In genomic region chr1:115134850-115135484, GRCh38 we compare ENCODE assay signal across 10 cellular contexts. TPM values are rescaled to one million over a fixed set of nuclear protein-coding genes. Genes with fewer than 3 reads are reported as not detected.
A peak's percentile ranks its signal among the peaks of the same experiment; 100 is the strongest.
DNase-seq lines count a peak whose midpoint lies in the region; ATAC-seq, FAIRE-seq and TF ChIP-seq lines count a peak whose summit lies in the region.
"Had no signal": no experiment of that assay in that cellular context is flagged by ENCODE, and none has a peak within 500 bp of the region (broad histone marks: within the 10 kb centered on the region; RNA-seq: fewer than 3 reads in every experiment).

No MANE protein-coding gene starts in this region.

- H3K4me3 Mint-ChIP-seq in astrocyte (ENCODE audit: unreplicated experiment), result no peak overlapping the region
- H3K4me3 Mint-ChIP-seq: central memory CD8-positive, alpha-beta T cell had no signal

- peaks cover 36% of the 10 kb centered on the region for H3K4me1 Mint-ChIP-seq in astrocyte (ENCODE audit: low read depth, unreplicated experiment)

- H3K27ac Mint-ChIP-seq in astrocyte (ENCODE audit: unreplicated experiment), result peak overlapping the region; percentile 86

- H3K27me3 ChIP-seq in astrocyte (ENCODE audit: insufficient read depth, low read length), result no peaks in the 10 kb centered on the region
- H3K27me3 ChIP-seq in right cardiac atrium (ENCODE audit: control insufficient read depth, insufficient read depth), result no peaks in the 10 kb centered on the region
- no peaks in the 10 kb centered on the region for H3K27me3 ChIP-seq in transverse colon

- DNase-seq in HK-2 (ENCODE audit: unreplicated experiment), result peak; percentile 60
- peak; percentile 87 for DNase-seq in astrocyte (ENCODE audit: low read depth)
- DNase-seq in right cardiac atrium, result peak in 1 of 3 donors; percentile 22
- DNase-seq in transverse colon, result no peak
- no peak for DNase-seq in head of caudate nucleus
- DNase-seq in NCI-H2081 (lab: John Stamatoyannopoulos, UW), result no peak
- DNase-seq: NCI-H446 had no signal

- no peak overlapping the region for H2AFZ ChIP-seq in astrocyte (ENCODE audit: low read depth, low read length)

- H3K4me2 ChIP-seq in astrocyte (ENCODE audit: low read length), result peak overlapping the region; percentile 70

- peak overlapping the region; percentile 71 for H3K9ac ChIP-seq in astrocyte (ENCODE audit: low read length)

- H4K20me1 ChIP-seq in astrocyte (ENCODE audit: insufficient read depth, low read length), result no peaks in the 10 kb centered on the region

- 47% methylated on average over 10 of the region's 10 CpGs for WGBS in right cardiac atrium
- 28 to 60% methylated on average over 4 to 10 of the region's 10 CpGs for WGBS in transverse colon (ENCODE audit: low coverage in 1 of 2), 2 donors

- H3K9me3 ChIP-seq in astrocyte (ENCODE audit: insufficient read depth, low read depth, low read length), result no peaks in the 10 kb centered on the region
- no peaks in the 10 kb centered on the region for H3K9me3 ChIP-seq in right cardiac atrium (ENCODE audit: control insufficient read depth, low read length)
- no peaks in the 10 kb centered on the region for H3K9me3 ChIP-seq in transverse colon

- no peak overlapping the region for H3K4me3 ChIP-seq in astrocyte (ENCODE audit: insufficient read depth, low read depth, low read length)
- no peak overlapping the region for H3K4me3 ChIP-seq in right cardiac atrium (ENCODE audit: low read length)
- H3K4me3 ChIP-seq in transverse colon, result no peak overlapping the region

- intact Hi-C loops in right cardiac atrium (cut with DNase I) (loop anchor here (5.0 to 10.0 kb wide), 5 partner anchors 140 to 462 kb away; partner anchors contain the start of gene NGF (in 1 of the 4)), transverse colon (cut with DNase I; ENCODE audit: low total_unique reads) (loop anchor here (5.0 kb wide), 2 partner anchors 342 to 462 kb away; no protein-coding TSS in a partner anchor), head of caudate nucleus (cut with DNase I) (loop anchor here (5.0 kb wide), 2 partner anchors 327 to 457 kb away; no protein-coding TSS in a partner anchor)

- H3K36me3 ChIP-seq in astrocyte (ENCODE audit: insufficient read depth, low read length), result no peaks in the 10 kb centered on the region
- H3K36me3 ChIP-seq in transverse colon, result no peaks in the 10 kb centered on the region

- H3K27ac ChIP-seq in astrocyte (ENCODE audit: low read depth, low read length) (peak overlapping the region; percentile 90), right cardiac atrium (ENCODE audit: low read length) (no peak overlapping the region), transverse colon (peak overlapping the region; percentile 5 to 21 (median 8))

- no peaks in the 10 kb centered on the region for H3K27me3 Mint-ChIP-seq in astrocyte (ENCODE audit: low read depth, unreplicated experiment)

- H3K4me1 ChIP-seq in astrocyte (ENCODE audit: insufficient read depth, low read length) (peaks cover 46% of the 10 kb centered on the region), right cardiac atrium (ENCODE audit: control insufficient read depth, insufficient read depth, low read length) (peaks cover 7% of the 10 kb centered on the region), transverse colon (peaks cover 0 to 3% (median 2%) of the 10 kb centered on the region in 4 donors)

- H3K36me3 Mint-ChIP-seq in astrocyte (ENCODE audit: low read depth, unreplicated experiment), result no peaks in the 10 kb centered on the region

- no peaks in the 10 kb centered on the region for H3K79me2 ChIP-seq in astrocyte (ENCODE audit: insufficient read depth, low read length)

- TF ChIP-seq CTCF in astrocyte (IDR thresholded peaks at IDR 0.05; ENCODE audit: insufficient read depth, low read depth, low read length) (no peak), transverse colon (IDR thresholded peaks at IDR 0.05) (no peak)

- TF ChIP-seq POLR2A in transverse colon (IDR thresholded peaks at IDR 0.05), result no peak

- in situ Hi-C loops in transverse colon (cut with MboI; ENCODE audit: low pct_ligation_motif_present in 1 of 4, low pct_unique_long_range_greater_than_20kb in 1 of 4, low sequenced_read_pairs in 3 of 4), result loop anchor here (5.0 to 25.0 kb wide), 6 partner anchors 327 to 627 kb away; partner anchors contain the start of gene CASQ2 (in 2 of the 4)

- peaks cover 1% of the 10 kb centered on the region for H3K9me3 Mint-ChIP-seq in astrocyte (ENCODE audit: unreplicated experiment)
- H3K9me3 Mint-ChIP-seq: central memory CD8-positive, alpha-beta T cell had no signal

- ATAC-seq in right cardiac atrium (peak; percentile 58 to 61), GM19467 (IDR thresholded peaks at IDR 0.05; ENCODE audit: unreplicated experiment) (no peak)

- peak; percentile 95 for FAIRE-seq in astrocyte (lab: Jason Lieb, UNC)
- FAIRE-seq: islet of Langerhans had no signal

- no peak for TF ChIP-seq EP300 in transverse colon (IDR thresholded peaks at IDR 0.05; ENCODE audit: low read depth)

RNA-seq across cellular contexts. Expression of gene TSPAN2, which starts 45.7 kb away (rescaled TPM):
- 23.7 and 32.8 TPM in 2 replicates for total RNA-seq in astrocyte
- 10 to 100 TPM in 3 of 4 donors, 1 to 10 TPM in 1; 9.5 to 17.4 (median 13.9) TPM for total RNA-seq in right cardiac atrium
- polyA plus RNA-seq in right cardiac atrium, result 6.5 TPM
- total RNA-seq in transverse colon, result 10 to 100 TPM; 10.8 to 16.4 (median 11.7) TPM

Comparison
In these comparisons a context has a peak if more than half of its experiments do, and no peak if none do; other contexts are left out.
1. DNase-seq: peak in HK-2 (single experiment) and astrocyte (single experiment); none in transverse colon (single experiment), head of caudate nucleus (0 of 42) and NCI-H2081 (0 of 2).